ENCODE assay signal across 1 cellular context in the genomic region with DNA sequence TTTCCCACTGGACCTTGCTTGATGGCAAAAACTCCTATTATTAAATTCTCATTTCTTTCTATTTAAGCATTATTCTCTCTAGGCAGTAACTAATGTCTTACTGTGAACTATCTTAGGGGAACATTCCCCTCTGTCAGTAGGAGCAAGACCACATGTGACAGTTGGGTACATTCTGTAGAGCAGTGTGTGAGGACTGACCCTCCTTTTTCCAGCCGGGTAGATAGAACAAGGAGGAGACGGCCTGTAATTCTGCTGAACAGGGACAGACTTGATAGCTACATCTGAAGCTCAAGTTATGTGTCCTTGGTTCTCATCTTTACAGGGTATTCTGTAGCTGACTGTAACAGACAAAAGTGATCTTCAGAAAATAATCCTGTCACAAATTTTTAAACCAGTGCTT.
TF ChIP-seq lines count a peak whose summit lies in the region.

No MANE protein-coding gene starts in this region.

TF ChIP-seq in K562, 482 proteins besides CTCF, POLR2A, EP300 and RAD21 (continued from another document):
- TF ChIP-seq PATZ1 (CRISPR knock-in tag; IDR thresholded peaks at IDR 0.05; ENCODE audit: borderline replicate concordance) (no peak), POLR2H (tag; IDR thresholded peaks at IDR 0.05; ENCODE audit: low read depth) (no peak)
